11 cellular contexts compared by ENCODE assay signal in genomic region chr22:20423636-20424511, GRCh38. TPM values are rescaled to one million over a fixed set of nuclear protein-coding genes. Genes with fewer than 3 reads are reported as not detected.
DNase-seq lines count a peak whose midpoint lies in the region; ATAC-seq and TF ChIP-seq lines count a peak whose summit lies in the region.
"Had no signal": no experiment of that assay in that cellular context is flagged by ENCODE, and none has a peak within 500 bp of the region (broad histone marks: within the 10 kb centered on the region; RNA-seq: fewer than 3 reads in every experiment).

No MANE protein-coding gene starts in this region.

- H3K27me3 Mint-ChIP-seq in activated CD4-positive, alpha-beta T cell treated with anti-CD3 and anti-CD28 coated beads, Interleukin-2, amount 10 ng/mL, durations not matched to agents 7 days and 5 days = peaks cover 26% of the 10 kb centered on the region

- no peak for ATAC-seq in lower lobe of right lung
- ATAC-seq in GM21529 (IDR thresholded peaks at IDR 0.05; ENCODE audit: unreplicated experiment) = no peak

- H3K27ac ChIP-seq in HEK293 (ENCODE audit: extremely low read depth, low read depth, low read length) (no peak overlapping the region), colonic mucosa (no peak overlapping the region), lower lobe of right lung (peak overlapping the region; percentile 36), stomach smooth muscle (ENCODE audit: low read length) (peak overlapping the region; percentile 24)
- H3K27ac ChIP-seq: epithelial cell of prostate had no signal

- intact Hi-C loops in colonic mucosa (cut with DNase I) (no loop called here), lower lobe of right lung (cut with DNase I) (no loop called here)

- H3K36me3 Mint-ChIP-seq in activated CD4-positive, alpha-beta T cell treated with anti-CD3 and anti-CD28 coated beads, Interleukin-2, amount 10 ng/mL, durations not matched to agents 7 days and 5 days (ENCODE audit: low read depth) = peaks cover 4% of the 10 kb centered on the region

- H3K4me3 Mint-ChIP-seq in activated CD4-positive, alpha-beta T cell treated with anti-CD3 and anti-CD28 coated beads, Interleukin-2, amount 10 ng/mL, durations not matched to agents 7 days and 5 days = no peak overlapping the region

- no peak overlapping the region for H3K9ac ChIP-seq in colonic mucosa (ENCODE audit: low read depth in 2 of 2, low read length in 2 of 2)
- H3K9ac ChIP-seq in stomach smooth muscle (ENCODE audit: low read length in 2 of 2) = no peak overlapping the region

- H3K36me3 ChIP-seq in HEK293 (ENCODE audit: control insufficient read depth in 2 of 2, insufficient read depth in 1 of 2, low read length in 2 of 2) (peaks cover 0 to 45% of the 10 kb centered on the region in 2 experiments; a peak in 1 of 3 replicates), colonic mucosa (no peaks in the 10 kb centered on the region), lower lobe of right lung (peaks cover 16% of the 10 kb centered on the region), stomach smooth muscle (ENCODE audit: control insufficient read depth in 2 of 2, insufficient read depth in 2 of 2, low read length in 2 of 2) (peaks cover 0 to 9% of the 10 kb centered on the region in 2 donors)

- H3K4me1 ChIP-seq in HEK293 (ENCODE audit: control insufficient read depth, insufficient read depth, low read length) (no peaks in the 10 kb centered on the region), colonic mucosa (no peaks in the 10 kb centered on the region), lower lobe of right lung (peaks cover 21% of the 10 kb centered on the region), stomach smooth muscle (ENCODE audit: control insufficient read depth, insufficient read depth, low read length) (peaks cover 19% of the 10 kb centered on the region)

- POLR2A ChIA-PET in HEK293 (lab: Yijun Ruan, JAX) = interaction anchor here (0.8 to 1.1 kb wide), 2 partner anchors 10 to 33 kb away, joined by 3 read pairs; no protein-coding TSS in a partner anchor
- POLR2A ChIA-PET in activated CD4-positive, alpha-beta T cell treated with anti-CD3 and anti-CD28 coated beads, Interleukin-2, amount 10 ng/mL, durations not matched to agents 7 days and 5 days (lab: Charles Lee) = no interaction called here

- H3K27me3 ChIP-seq in colonic mucosa (peaks cover 32% of the 10 kb centered on the region), lower lobe of right lung (ENCODE audit: low read depth) (peaks cover 21% of the 10 kb centered on the region), stomach smooth muscle (ENCODE audit: control insufficient read depth in 1 of 2, insufficient read depth in 2 of 2, low read length in 2 of 2) (no peaks in the 10 kb centered on the region)

- no peak overlapping the region for H3K4me3 ChIP-seq in HEK293 (ENCODE audit: low read depth, low read length)
- H3K4me3 ChIP-seq in colonic mucosa = no peak overlapping the region
- H3K4me3 ChIP-seq in lower lobe of right lung = no peak overlapping the region
- no peak overlapping the region for H3K4me3 ChIP-seq in stomach smooth muscle (ENCODE audit: low read length in 2 of 2)

- no peaks in the 10 kb centered on the region for H3K9me3 Mint-ChIP-seq in activated CD4-positive, alpha-beta T cell treated with anti-CD3 and anti-CD28 coated beads, Interleukin-2, amount 10 ng/mL, durations not matched to agents 7 days and 5 days

- TF ChIP-seq CTCF in HEK293 (tag by site-specific recombination; IDR thresholded peaks at IDR 0.05) = no peak
- no peak for TF ChIP-seq CTCF in colonic mucosa (IDR thresholded peaks at IDR 0.05)
- TF ChIP-seq CTCF in lower lobe of right lung (IDR thresholded peaks at IDR 0.05) = no peak

- DNase-seq in colonic mucosa (peak; percentile 16), lower lobe of right lung (no peak), GM19238 (ENCODE audit: insufficient read length, low spot score) (no peak), activated gamma-delta T cell (lab: John Stamatoyannopoulos, UW) (no peak)
- DNase-seq in activated CD4-positive, alpha-beta T cell treated with anti-CD3 and anti-CD28 coated beads, Interleukin-2, amount 10 ng/mL, durations not matched to agents 7 days and 5 days = no peak
- DNase-seq: activated CD4-positive, alpha-beta T cell treated with anti-CD3 and anti-CD28 coated beads, Interleukin-2, amount 50 U/mL, for 1 hour; KG1 had no signal

- CTCF ChIA-PET in HEK293 (lab: Yijun Ruan, JAX) = interaction anchor here (1.1 to 1.8 kb wide), 3 partner anchors 9 to 140 kb away, joined by 3 to 4 read pairs (median 3); no protein-coding TSS in a partner anchor
- CTCF ChIA-PET in activated CD4-positive, alpha-beta T cell treated with anti-CD3 and anti-CD28 coated beads, Interleukin-2, amount 10 ng/mL, durations not matched to agents 7 days and 5 days (lab: Charles Lee) = interaction anchor here (0.6 to 1.0 kb wide), 2 partner anchors 20 to 281 kb away, joined by 4 to 5 read pairs; no protein-coding TSS in a partner anchor

- H3K4me1 Mint-ChIP-seq in activated CD4-positive, alpha-beta T cell treated with anti-CD3 and anti-CD28 coated beads, Interleukin-2, amount 10 ng/mL, durations not matched to agents 7 days and 5 days = peaks cover 6% of the 10 kb centered on the region

- H3K9me3 ChIP-seq in HEK293 (ENCODE audit: control insufficient read depth, insufficient read depth, low read depth, low read length) (no peaks in the 10 kb centered on the region), colonic mucosa (no peaks in the 10 kb centered on the region), lower lobe of right lung (no peaks in the 10 kb centered on the region), stomach smooth muscle (ENCODE audit: control insufficient read depth in 2 of 2, low read length in 2 of 2) (no peaks in the 10 kb centered on the region)

- H3K27ac Mint-ChIP-seq in activated CD4-positive, alpha-beta T cell treated with anti-CD3 and anti-CD28 coated beads, Interleukin-2, amount 10 ng/mL, durations not matched to agents 7 days and 5 days = no peak overlapping the region

TF ChIP-seq in HEK293, 187 proteins besides CTCF, POLR2A, EP300 and RAD21:
- TF ChIP-seq ZNF629 (tag by site-specific recombination; IDR thresholded peaks at IDR 0.05) (no peak), ZIC2 (tag by site-specific recombination; IDR thresholded peaks at IDR 0.05) (peak; percentile 75), HOXD13 (CRISPR knock-in tag; IDR thresholded peaks at IDR 0.05; ENCODE audit: borderline replicate concordance) (no peak)

RNA-seq across cellular contexts. Expression of gene SCARF2, which starts 13.8 kb away (rescaled TPM):
- total RNA-seq in colonic mucosa (1 to 10 TPM in 1 of 2 donors, under 1 TPM in 1; 0.91 to 3.1 TPM), lower lobe of right lung (12.6 TPM)
- total RNA-seq in activated CD4-positive, alpha-beta T cell treated with anti-CD3 and anti-CD28 coated beads, Interleukin-2, amount 10 ng/mL, durations not matched to agents 7 days and 5 days = 1 to 10 TPM; 1.1 to 1.2 TPM

RNA-seq across cellular contexts. Expression of gene ZNF74, which starts 29.9 kb away (rescaled TPM):
- total RNA-seq in colonic mucosa (1 to 10 TPM; 6.2 to 7.8 TPM), lower lobe of right lung (12.3 TPM)
- 10 to 100 TPM in 1 of 2 experiments, 1 to 10 TPM in 1; 8.6 to 11.1 TPM for total RNA-seq in activated CD4-positive, alpha-beta T cell treated with anti-CD3 and anti-CD28 coated beads, Interleukin-2, amount 10 ng/mL, durations not matched to agents 7 days and 5 days

Comparison
In these comparisons a context has a peak if more than half of its experiments do, and no peak if none do; other contexts are left out.
1. H3K27ac ChIP-seq: peak in lower lobe of right lung (single experiment) and stomach smooth muscle (single experiment); none in HEK293 (single experiment) and colonic mucosa (single experiment).